27 cellular contexts compared by ENCODE assay signal in genomic region chr12:86411710-86412109, GRCh38.
"Had no signal": no experiment of that assay in that cellular context is flagged by ENCODE, and none has a peak within 500 bp of the region (broad histone marks: within the 10 kb centered on the region; RNA-seq: fewer than 3 reads in every experiment).

No MANE protein-coding gene starts in this region.

- DNase-seq: stimulated activated CD4-positive, alpha-beta T cell treated with anti-CD3 and anti-CD28 coated beads, Interleukin-2, amount 100 ng/mL, for 24 hours; stimulated activated CD4-positive, alpha-beta T cell treated with anti-CD3 and anti-CD28 coated beads, Interleukin-2, amount 100 ng/mL, for 48 hours; stimulated activated CD4-positive, alpha-beta T cell treated with anti-CD3 and anti-CD28 coated beads, Interleukin-4, amount 100 ng/mL, for 1 hour; stimulated activated CD4-positive, alpha-beta T cell treated with anti-CD3 and anti-CD28 coated beads, Interleukin-4, amount 100 ng/mL, for 24 hours; stimulated activated CD4-positive, alpha-beta T cell treated with anti-CD3 and anti-CD28 coated beads, Interleukin-4, amount 100 ng/mL, for 4 hours; stimulated activated CD8-positive, alpha-beta memory T cell treated with anti-CD3 and anti-CD28 coated beads, Interleukin-4, amount 100 ng/mL, for 48 hours; stimulated activated naive B cell treated with anti-CD40 and anti-IgM and Interleukin-4, amounts not matched to agents 10 μg/mL and 1 μg/mL and 100 μg/mL, for 72 hours; stimulated activated naive CD4-positive, alpha-beta T cell; stimulated activated naive CD4-positive, alpha-beta T cell treated with Interleukin-2 at 50 U/mL for 16 hours; stimulated activated naive CD8-positive, alpha-beta T cell treated with anti-CD3 and anti-CD28 coated beads, Interleukin-15, amount 100 ng/mL, for 72 hours; stomach; substantia nigra; testis; thyroid gland; tibial artery; transverse colon; trophoblast cell; upper lobe of left lung; upper lobe of right lung; uterus had no signal

- H3K27me3 Mint-ChIP-seq: stimulated activated naive B cell treated with anti-CD40 and anti-IgM and Interleukin-4, amounts not matched to agents 10 μg/mL and 1 μg/mL and 100 μg/mL, for 72 hours; stimulated activated naive CD8-positive, alpha-beta T cell treated with anti-CD3 and anti-CD28 coated beads, Interleukin-15, amount 100 ng/mL, for 72 hours; stimulated activated naive CD8-positive, alpha-beta T cell treated with anti-CD3 and anti-CD28 coated beads, Interleukin-15, Interleukin-2, amounts not matched to agents 100 ng/mL and 50 ng/mL, for 24 hours; type B pancreatic cell had no signal

- H3K4me1 ChIP-seq: stomach, suprapubic skin, testis, thyroid gland, tibial artery, tibial nerve, transverse colon, upper lobe of left lung, upper lobe of right lung, uterus, vagina had no signal

- H3K4me3 ChIP-seq: stomach, suprapubic skin, testis, thoracic aorta, thyroid gland, tibial artery, tibial nerve, transverse colon, upper lobe of left lung, upper lobe of right lung, uterus, vagina had no signal

- H3K36me3 ChIP-seq: stomach, suprapubic skin, thoracic aorta, thyroid gland, tibial nerve, transverse colon, upper lobe of left lung, upper lobe of right lung, uterus, vagina had no signal

- H3K9me3 ChIP-seq: testis, thyroid gland, upper lobe of right lung had no signal

- H3K27me3 ChIP-seq: stomach, suprapubic skin, testis, thyroid gland, tibial artery, tibial nerve, transverse colon, upper lobe of left lung, upper lobe of right lung, uterus, vagina had no signal

- H3K4me3 Mint-ChIP-seq: stimulated activated effector memory CD8-positive, alpha-beta T cell treated with anti-CD3 and anti-CD28 coated beads, Interleukin-12 subunit alpha, Interleukin-12 subunit beta, amount 100 ng/mL, for 72 hours; stimulated activated naive B cell treated with anti-CD40 and anti-IgM and Interleukin-4, amounts not matched to agents 10 μg/mL and 1 μg/mL and 100 μg/mL, for 72 hours; stimulated activated naive CD8-positive, alpha-beta T cell treated with anti-CD3 and anti-CD28 coated beads, Interleukin-15, amount 100 ng/mL, for 72 hours; stimulated activated naive CD8-positive, alpha-beta T cell treated with anti-CD3 and anti-CD28 coated beads, Interleukin-15, Interleukin-2, amounts not matched to agents 100 ng/mL and 50 ng/mL, for 24 hours; type B pancreatic cell had no signal

- H3K4me1 Mint-ChIP-seq: stimulated activated effector memory CD8-positive, alpha-beta T cell treated with anti-CD3 and anti-CD28 coated beads, Interleukin-12 subunit alpha, Interleukin-12 subunit beta, amount 100 ng/mL, for 72 hours; stimulated activated naive B cell treated with anti-CD40 and anti-IgM and Interleukin-4, amounts not matched to agents 10 μg/mL and 1 μg/mL and 100 μg/mL, for 72 hours; stimulated activated naive CD8-positive, alpha-beta T cell treated with anti-CD3 and anti-CD28 coated beads, Interleukin-15, amount 100 ng/mL, for 72 hours had no signal

- H3K27ac ChIP-seq: stomach, suprapubic skin, testis, thoracic aorta, thyroid gland, tibial artery, tibial nerve, transverse colon, upper lobe of left lung, upper lobe of right lung, uterus, vagina had no signal

- ATAC-seq: stimulated activated effector memory CD8-positive, alpha-beta T cell treated with anti-CD3 and anti-CD28 coated beads, Interleukin-12 subunit alpha, Interleukin-12 subunit beta, amount 100 ng/mL, for 72 hours; stimulated activated naive B cell treated with anti-CD40 and anti-IgM and Interleukin-4, amounts not matched to agents 10 μg/mL and 1 μg/mL and 100 μg/mL, for 72 hours; stimulated activated naive CD8-positive, alpha-beta T cell treated with anti-CD3 and anti-CD28 coated beads, Interleukin-15, amount 100 ng/mL, for 72 hours; upper lobe of right lung had no signal

- H3K27ac Mint-ChIP-seq: stimulated activated effector memory CD8-positive, alpha-beta T cell treated with anti-CD3 and anti-CD28 coated beads, Interleukin-12 subunit alpha, Interleukin-12 subunit beta, amount 100 ng/mL, for 72 hours; stimulated activated naive B cell treated with anti-CD40 and anti-IgM and Interleukin-4, amounts not matched to agents 10 μg/mL and 1 μg/mL and 100 μg/mL, for 72 hours; stimulated activated naive CD8-positive, alpha-beta T cell treated with anti-CD3 and anti-CD28 coated beads, Interleukin-15, amount 100 ng/mL, for 72 hours; stimulated activated naive CD8-positive, alpha-beta T cell treated with anti-CD3 and anti-CD28 coated beads, Interleukin-15, Interleukin-2, amounts not matched to agents 100 ng/mL and 50 ng/mL, for 24 hours; type B pancreatic cell had no signal

- H3K36me3 Mint-ChIP-seq: stimulated activated effector memory CD8-positive, alpha-beta T cell treated with anti-CD3 and anti-CD28 coated beads, Interleukin-12 subunit alpha, Interleukin-12 subunit beta, amount 100 ng/mL, for 72 hours; stimulated activated naive B cell treated with anti-CD40 and anti-IgM and Interleukin-4, amounts not matched to agents 10 μg/mL and 1 μg/mL and 100 μg/mL, for 72 hours; type B pancreatic cell had no signal
